Comparison of ENCODE assay signal across 21 cellular contexts in the genomic region with DNA sequence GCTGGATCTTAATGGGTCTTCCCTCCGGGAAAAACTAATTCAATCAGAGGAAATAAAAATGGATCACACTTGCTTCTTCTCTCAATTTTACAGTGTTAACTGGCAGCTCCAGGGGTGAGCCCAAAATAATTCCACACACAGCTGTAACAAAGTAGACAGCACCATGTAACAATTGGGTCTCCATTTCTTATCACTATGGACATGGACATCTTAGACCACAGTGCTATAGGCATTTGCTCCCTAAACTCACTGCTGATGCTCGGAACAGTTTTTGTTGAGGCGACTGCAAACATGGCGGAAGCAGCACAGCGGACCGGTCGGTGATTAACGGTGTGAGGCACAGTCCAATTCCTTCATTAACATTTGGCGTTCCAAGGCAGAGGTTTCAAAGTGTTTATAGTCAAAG.
DNase-seq lines count a peak whose midpoint lies in the region; TF ChIP-seq lines count a peak whose summit lies in the region.
"Had no signal": no experiment of that assay in that cellular context is flagged by ENCODE, and none has a peak within 500 bp of the region (broad histone marks: within the 10 kb centered on the region; RNA-seq: fewer than 3 reads in every experiment).

No MANE protein-coding gene starts in this region.

- H3F3A ChIP-seq in MM.1S (ENCODE audit: insufficient read depth, low read length), result peaks cover 37% of the 10 kb centered on the region

- no peak overlapping the region for H3K4me2 ChIP-seq in MM.1S (ENCODE audit: low read depth, low read length)

- H3K4me1 ChIP-seq in MM.1S (ENCODE audit: low read length) (peaks cover 36% of the 10 kb centered on the region), testis (peaks cover 43% of the 10 kb centered on the region), spleen (peaks cover 0 to 9% (median 0%) of the 10 kb centered on the region in 6 donors)
- H3K4me1 ChIP-seq: BE2C, Caco-2 had no signal

- peak overlapping the region; percentile 98; the same call in 1 of the 2 replicates for H3K27ac ChIP-seq in MM.1S (ENCODE audit: low read length)
- H3K27ac ChIP-seq in dorsolateral prefrontal cortex, result peak overlapping the region in 35 of 59 donors; percentile 1 to 88 (median 65)
- H3K27ac ChIP-seq in testis, result peak overlapping the region; percentile 42 to 63
- H3K27ac ChIP-seq in spleen, result no peak overlapping the region
- H3K27ac ChIP-seq: BLaER1 treated with 17β-estradiol and CSF1 and Interleukin-3, amounts not matched to agents 10 nM and 100 nM; GM23248 had no signal

- H3K36me3 Mint-ChIP-seq in progenitor cell of endocrine pancreas (ENCODE audit: insufficient read depth), result no peaks in the 10 kb centered on the region
- H3K36me3 Mint-ChIP-seq: CD14-positive monocyte had no signal

- TF ChIP-seq POLR2A in testis (IDR thresholded peaks at IDR 0.05), result no peak
- TF ChIP-seq POLR2A in spleen (IDR thresholded peaks at IDR 0.05), result no peak

- DNase-seq in MM.1S (no peak), dorsolateral prefrontal cortex (no peak), progenitor cell of endocrine pancreas (ENCODE audit: low spot score, unreplicated experiment) (no peak), testis (no peak), spleen (no peak), DMS153 treated with DMSO at 0.1 percent for 48 hours (lab: John Stamatoyannopoulos, UW; ENCODE audit: unreplicated experiment) (no peak), AG08395 (ENCODE audit: low spot score) (no peak)
- DNase-seq in effector CD8-positive, alpha-beta T cell (lab: John Stamatoyannopoulos, UW), result no peak
- DNase-seq: BE2C; Caco-2; CD4-positive, alpha-beta T cell; DMS153; DMS79; EL; GDM1; GM23248; H7; HCEC 1CT had no signal

- no peak overlapping the region for H3K4me3 Mint-ChIP-seq in progenitor cell of endocrine pancreas (ENCODE audit: low read depth)
- H3K4me3 Mint-ChIP-seq: CD14-positive monocyte; CD4-positive, alpha-beta T cell had no signal

- H3K27me3 ChIP-seq in MM.1S (replicated peaks; ENCODE audit: insufficient read depth, low read length) (no peaks in the 10 kb centered on the region), dorsolateral prefrontal cortex (no peaks in the 10 kb centered on the region), testis (no peaks in the 10 kb centered on the region), spleen (replicated peaks in 1 of 7) (no peaks in the 10 kb centered on the region)
- H3K27me3 ChIP-seq: BE2C; BLaER1 treated with 17β-estradiol and CSF1 and Interleukin-3, amounts not matched to agents 10 nM and 100 nM had no signal

- no peak overlapping the region for H2AFZ ChIP-seq in MM.1S (ENCODE audit: low read length)
- H2AFZ ChIP-seq: GM23248 had no signal

- H3K9me3 ChIP-seq in MM.1S (replicated peaks; ENCODE audit: insufficient read depth, low read length), result no peaks in the 10 kb centered on the region
- no peaks in the 10 kb centered on the region for H3K9me3 ChIP-seq in testis
- no peaks in the 10 kb centered on the region for H3K9me3 ChIP-seq in spleen
- H3K9me3 ChIP-seq: BE2C; BLaER1 treated with 17β-estradiol and CSF1 and Interleukin-3, amounts not matched to agents 10 nM and 100 nM; Caco-2 had no signal

- no peaks in the 10 kb centered on the region for H3K9me2 ChIP-seq in MM.1S (replicated peaks; ENCODE audit: insufficient read depth, low read length)

- peak overlapping the region; percentile 78 for H3K27ac Mint-ChIP-seq in progenitor cell of endocrine pancreas
- H3K27ac Mint-ChIP-seq: CD14-positive monocyte had no signal

- WGBS in testis, 2 donors, result 67 to 79% methylated on average over 8 to 9 of the region's 9 CpGs
- 84 to 98% (median 96%) methylated on average over 9 of the region's 9 CpGs for WGBS in spleen, 5 donors

- TF ChIP-seq CTCF in MM.1S (IDR thresholded peaks at IDR 0.05; ENCODE audit: low read length), result no peak
- TF ChIP-seq CTCF in dorsolateral prefrontal cortex (IDR thresholded peaks at IDR 0.05 in 54 of 56, conservative IDR thresholded peaks at IDR 0.05 in 2 of 56; ENCODE audit: low read depth in 1 of 56, partially characterized antibody in 56 of 56), result no peak
- no peak for TF ChIP-seq CTCF in progenitor cell of endocrine pancreas (IDR thresholded peaks at IDR 0.05; ENCODE audit: unreplicated experiment)
- TF ChIP-seq CTCF in testis (IDR thresholded peaks at IDR 0.05), result no peak
- no peak for TF ChIP-seq CTCF in spleen (IDR thresholded peaks at IDR 0.05 in 8 of 11, conservative IDR thresholded peaks at IDR 0.05 in 3 of 11)

- intact Hi-C loops in dorsolateral prefrontal cortex (cut with DNase I), result no loop called here
- intact Hi-C loops in testis (cut with DNase I; ENCODE audit: low total_unique reads), result no loop called here
- intact Hi-C loops in spleen (cut with DNase I; ENCODE audit: low total_unique reads), result no loop called here

- H3K79me2 ChIP-seq in MM.1S (ENCODE audit: low read length), result no peaks in the 10 kb centered on the region

- no peak overlapping the region for H3K9ac ChIP-seq in MM.1S (ENCODE audit: low read length)
- H3K9ac ChIP-seq: BLaER1 treated with 17β-estradiol and CSF1 and Interleukin-3, amounts not matched to agents 10 nM and 100 nM; GM23248 had no signal

- no peaks in the 10 kb centered on the region for H4K20me1 ChIP-seq in MM.1S (ENCODE audit: insufficient read depth, low read length)
- H4K20me1 ChIP-seq: BLaER1 treated with 17β-estradiol and CSF1 and Interleukin-3, amounts not matched to agents 10 nM and 100 nM had no signal

- H3K4me1 Mint-ChIP-seq in progenitor cell of endocrine pancreas (ENCODE audit: low read depth), result peaks cover 12% of the 10 kb centered on the region
- H3K4me1 Mint-ChIP-seq: CD14-positive monocyte had no signal

- H3K9me3 Mint-ChIP-seq in progenitor cell of endocrine pancreas (ENCODE audit: low read depth), result peaks cover 5% of the 10 kb centered on the region
- H3K9me3 Mint-ChIP-seq: CD4-positive, alpha-beta T cell had no signal

- H3K27me3 Mint-ChIP-seq in progenitor cell of endocrine pancreas, result peaks cover 4% of the 10 kb centered on the region
- H3K27me3 Mint-ChIP-seq: CD4-positive, alpha-beta T cell had no signal

- H3K4me3 ChIP-seq in MM.1S (ENCODE audit: low read length) (no peak overlapping the region), dorsolateral prefrontal cortex (no peak overlapping the region), testis (peak overlapping the region; percentile 1 to 27), spleen (no peak overlapping the region)
- H3K4me3 ChIP-seq: BLaER1 treated with 17β-estradiol and CSF1 and Interleukin-3, amounts not matched to agents 10 nM and 100 nM; GM12878; GM23248 had no signal

- H3K36me3 ChIP-seq in MM.1S (replicated peaks; ENCODE audit: insufficient read depth, low read length) (no peaks in the 10 kb centered on the region), testis (ENCODE audit: low read depth, missing control alignments) (no peaks in the 10 kb centered on the region), spleen (no peaks in the 10 kb centered on the region)
- H3K36me3 ChIP-seq: BE2C; BLaER1 treated with 17β-estradiol and CSF1 and Interleukin-3, amounts not matched to agents 10 nM and 100 nM had no signal

Comparison
In these comparisons a context has a peak if more than half of its experiments do, and no peak if none do; other contexts are left out.
1. H3K27ac ChIP-seq: peak in MM.1S (single experiment), dorsolateral prefrontal cortex (35 of 59) and testis (2 of 2); none in spleen (0 of 8).
2. H3K4me3 ChIP-seq: peak in testis (2 of 2); none in MM.1S (single experiment), dorsolateral prefrontal cortex (0 of 59) and spleen (0 of 8).